Comparison of ENCODE assay signal across 26 cellular contexts in genomic region chr7:20238268-20238753, GRCh38. TPM values are rescaled to one million over a fixed set of nuclear protein-coding genes. Genes with fewer than 3 reads are reported as not detected.
DNase-seq lines count a peak whose midpoint lies in the region; ATAC-seq and TF ChIP-seq lines count a peak whose summit lies in the region.
"Had no signal": no experiment of that assay in that cellular context is flagged by ENCODE, and none has a peak within 500 bp of the region (broad histone marks: within the 10 kb centered on the region; RNA-seq: fewer than 3 reads in every experiment).

No MANE protein-coding gene starts in this region.

- intact Hi-C loops in naive thymus-derived CD4-positive, alpha-beta T cell (cut with micrococcal nuclease): no loop called here

- H3K27me3 ChIP-seq in naive thymus-derived CD4-positive, alpha-beta T cell (ENCODE audit: control insufficient read depth in 2 of 2, insufficient read depth in 2 of 2, low read length in 2 of 2): no peaks in the 10 kb centered on the region
- H3K27me3 ChIP-seq: SJSA1, uterus had no signal

- no peak overlapping the region for H3K9ac ChIP-seq in SK-N-MC (ENCODE audit: insufficient read length)

- CTCF ChIA-PET in naive thymus-derived CD4-positive, alpha-beta T cell (lab: Charles Lee): no interaction called here

- H3K27ac ChIP-seq in SK-N-MC: no peak overlapping the region
- H3K27ac ChIP-seq in naive thymus-derived CD4-positive, alpha-beta T cell (ENCODE audit: low read depth, low read length): no peak overlapping the region
- H3K27ac ChIP-seq: psoas muscle, SJSA1, uterus had no signal

- POLR2A ChIA-PET in naive thymus-derived CD4-positive, alpha-beta T cell (lab: Charles Lee): no interaction called here

- peak overlapping the region; percentile 27; the same call in 1 of the 2 replicates for H3K4me3 ChIP-seq in SK-N-MC
- no peak overlapping the region for H3K4me3 ChIP-seq in naive thymus-derived CD4-positive, alpha-beta T cell (ENCODE audit: low read length)
- H3K4me3 ChIP-seq: mucosa of descending colon, psoas muscle, SJSA1, uterus had no signal

- H3K4me1 ChIP-seq in naive thymus-derived CD4-positive, alpha-beta T cell (ENCODE audit: control insufficient read depth in 2 of 2, insufficient read depth in 2 of 2, low read length in 2 of 2): no peaks in the 10 kb centered on the region
- H3K4me1 ChIP-seq: psoas muscle, uterus had no signal

- no peaks in the 10 kb centered on the region for H3K9me3 ChIP-seq in SK-N-MC (ENCODE audit: low read depth, low read length)
- no peaks in the 10 kb centered on the region for H3K9me3 ChIP-seq in naive thymus-derived CD4-positive, alpha-beta T cell (ENCODE audit: control insufficient read depth in 2 of 3, low read length in 3 of 3)
- H3K9me3 ChIP-seq: mucosa of descending colon, psoas muscle, SJSA1, uterus had no signal

- peaks cover 4% of the 10 kb centered on the region for H3K9me3 Mint-ChIP-seq in stimulated activated naive CD8-positive, alpha-beta T cell treated with anti-CD3 and anti-CD28 coated beads, Interleukin-15, Interleukin-2, amounts not matched to agents 100 ng/mL and 50 ng/mL, for 24 hours
- no peaks in the 10 kb centered on the region for H3K9me3 Mint-ChIP-seq in memory B cell
- no peaks in the 10 kb centered on the region for H3K9me3 Mint-ChIP-seq in type B pancreatic cell
- peaks cover 0 to 6% (median 0%) of the 10 kb centered on the region in 11 donors for H3K9me3 Mint-ChIP-seq in naive thymus-derived CD4-positive, alpha-beta T cell
- H3K9me3 Mint-ChIP-seq: activated naive CD4-positive, alpha-beta T cell treated with anti-CD3 and anti-CD28 coated beads for 36 hours; endodermal cell had no signal

- TF ChIP-seq CTCF in type B pancreatic cell (conservative IDR thresholded peaks at IDR 0.05): no peak

- H3K4me3 Mint-ChIP-seq in stimulated activated naive CD8-positive, alpha-beta T cell treated with anti-CD3 and anti-CD28 coated beads, Interleukin-15, Interleukin-2, amounts not matched to agents 100 ng/mL and 50 ng/mL, for 24 hours: no peak overlapping the region
- H3K4me3 Mint-ChIP-seq in memory B cell: peak overlapping the region; percentile 85
- no peak overlapping the region for H3K4me3 Mint-ChIP-seq in type B pancreatic cell
- H3K4me3 Mint-ChIP-seq in naive thymus-derived CD4-positive, alpha-beta T cell: no peak overlapping the region
- H3K4me3 Mint-ChIP-seq: activated CD8-positive, alpha-beta memory T cell treated with anti-CD3 and anti-CD28 coated beads, Interleukin-2, amount 10 ng/mL, durations not matched to agents 7 days and 5 days; activated naive CD4-positive, alpha-beta T cell treated with anti-CD3 and anti-CD28 coated beads for 36 hours; activated T-cell treated with anti-CD3 and anti-CD28 coated beads, Interleukin-2, amount 50 U/mL, for 72 hours; endodermal cell had no signal

- H3K27ac Mint-ChIP-seq in stimulated activated naive CD8-positive, alpha-beta T cell treated with anti-CD3 and anti-CD28 coated beads, Interleukin-15, Interleukin-2, amounts not matched to agents 100 ng/mL and 50 ng/mL, for 24 hours: peak overlapping the region; percentile 24
- H3K27ac Mint-ChIP-seq in memory B cell (peak overlapping the region; percentile 94), type B pancreatic cell (peak overlapping the region; percentile 42)
- no peak overlapping the region for H3K27ac Mint-ChIP-seq in naive thymus-derived CD4-positive, alpha-beta T cell
- H3K27ac Mint-ChIP-seq: activated CD8-positive, alpha-beta memory T cell treated with anti-CD3 and anti-CD28 coated beads, Interleukin-2, amount 10 ng/mL, durations not matched to agents 7 days and 5 days; activated naive CD4-positive, alpha-beta T cell treated with anti-CD3 and anti-CD28 coated beads for 36 hours; activated T-cell treated with anti-CD3 and anti-CD28 coated beads, Interleukin-2, amount 50 U/mL, for 72 hours; endodermal cell had no signal

- no peak for ATAC-seq in stimulated activated naive CD8-positive, alpha-beta T cell treated with anti-CD3 and anti-CD28 coated beads, Interleukin-15, Interleukin-2, amounts not matched to agents 100 U/mL and 50 U/mL, for 24 hours
- ATAC-seq in memory B cell (ENCODE audit: low read depth): no peak
- no peak for ATAC-seq in esophagus mucosa
- no peak for ATAC-seq in GM18909 (IDR thresholded peaks at IDR 0.05; ENCODE audit: poor library complexity, unreplicated experiment)
- no peak for ATAC-seq in naive thymus-derived CD4-positive, alpha-beta T cell
- ATAC-seq: left ventricle myocardium superior, psoas muscle had no signal

- peaks cover 34% of the 10 kb centered on the region for H3K4me1 Mint-ChIP-seq in stimulated activated naive CD8-positive, alpha-beta T cell treated with anti-CD3 and anti-CD28 coated beads, Interleukin-15, Interleukin-2, amounts not matched to agents 100 ng/mL and 50 ng/mL, for 24 hours (ENCODE audit: low read depth)
- H3K4me1 Mint-ChIP-seq in memory B cell (peaks cover 34% of the 10 kb centered on the region), type B pancreatic cell (ENCODE audit: unreplicated experiment) (peaks cover 40% of the 10 kb centered on the region)
- H3K4me1 Mint-ChIP-seq in naive thymus-derived CD4-positive, alpha-beta T cell: peaks cover 0 to 2% (median 0%) of the 10 kb centered on the region in 7 donors

- H3K27me3 Mint-ChIP-seq in stimulated activated naive CD8-positive, alpha-beta T cell treated with anti-CD3 and anti-CD28 coated beads, Interleukin-15, Interleukin-2, amounts not matched to agents 100 ng/mL and 50 ng/mL, for 24 hours: peaks cover 11% of the 10 kb centered on the region
- H3K27me3 Mint-ChIP-seq in memory B cell: no peaks in the 10 kb centered on the region
- H3K27me3 Mint-ChIP-seq in type B pancreatic cell: no peaks in the 10 kb centered on the region
- peaks cover 0 to 6% (median 4%) of the 10 kb centered on the region in 5 donors for H3K27me3 Mint-ChIP-seq in naive thymus-derived CD4-positive, alpha-beta T cell

- no peaks in the 10 kb centered on the region for H3K36me3 ChIP-seq in SK-N-MC (ENCODE audit: insufficient read depth, low read length)
- H3K36me3 ChIP-seq in naive thymus-derived CD4-positive, alpha-beta T cell (ENCODE audit: control insufficient read depth in 2 of 3, insufficient read depth in 3 of 3, low read length in 3 of 3): no peaks in the 10 kb centered on the region
- H3K36me3 ChIP-seq: SJSA1, uterus had no signal

- H3K36me3 Mint-ChIP-seq in stimulated activated naive CD8-positive, alpha-beta T cell treated with anti-CD3 and anti-CD28 coated beads, Interleukin-15, Interleukin-2, amounts not matched to agents 100 ng/mL and 50 ng/mL, for 24 hours (ENCODE audit: low read depth): no peaks in the 10 kb centered on the region
- H3K36me3 Mint-ChIP-seq in memory B cell (no peaks in the 10 kb centered on the region), type B pancreatic cell (no peaks in the 10 kb centered on the region)
- no peaks in the 10 kb centered on the region for H3K36me3 Mint-ChIP-seq in naive thymus-derived CD4-positive, alpha-beta T cell
- H3K36me3 Mint-ChIP-seq: activated CD8-positive, alpha-beta memory T cell treated with anti-CD3 and anti-CD28 coated beads, Interleukin-2, amount 10 ng/mL, durations not matched to agents 7 days and 5 days had no signal

- DNase-seq in stimulated activated naive CD8-positive, alpha-beta T cell treated with anti-CD3 and anti-CD28 coated beads, Interleukin-15, Interleukin-2, amounts not matched to agents 100 U/mL and 50 U/mL, for 24 hours: no peak
- DNase-seq in SK-N-MC (ENCODE audit: low read depth, low spot score) (no peak), memory B cell (ENCODE audit: low spot score in 2 of 2) (no peak), type B pancreatic cell (ENCODE audit: extremely low spot score, unreplicated experiment) (no peak)
- DNase-seq in naive thymus-derived CD4-positive, alpha-beta T cell: no peak
- DNase-seq: activated CD4-positive, alpha-beta T cell treated with anti-CD3 and anti-CD28 coated beads for 4 hours; activated CD8-positive, alpha-beta memory T cell treated with anti-CD3 and anti-CD28 coated beads, Interleukin-2, amount 10 ng/mL, durations not matched to agents 7 days and 5 days; activated T-cell treated with anti-CD3 and anti-CD28 coated beads, Interleukin-2, amount 50 U/mL, for 72 hours; amygdala; COR-L47; cortex of kidney; DND-41; endodermal cell; hypothalamus; left ventricle myocardium superior; NCI-H187; NCI-H2171 treated with DMSO at 0.1 percent for 48 hours; NCI-H524; psoas muscle; uterus had no signal

RNA-seq across cellular contexts. Expression of gene MACC1, which starts 21.1 kb away (rescaled TPM):
- total RNA-seq in type B pancreatic cell (ENCODE audit: low replicate concordance) (14.8 and 27.8 TPM in 2 replicates), esophagus mucosa (22.3 TPM)
- under 1 TPM; 0.08 to 0.24 (median 0.15) TPM for total RNA-seq in naive thymus-derived CD4-positive, alpha-beta T cell
- under 1 TPM; 0.03 to 0.08 TPM for polyA plus RNA-seq in naive thymus-derived CD4-positive, alpha-beta T cell
- total RNA-seq: SJSA1 had no signal

Comparison
In these comparisons a context has a peak if more than half of its experiments do, and no peak if none do; other contexts are left out.
1. H3K27ac Mint-ChIP-seq: peak in stimulated activated naive CD8-positive, alpha-beta T cell treated with anti-CD3 and anti-CD28 coated beads, Interleukin-15, Interleukin-2, amounts not matched to agents 100 ng/mL and 50 ng/mL, for 24 hours (single experiment), memory B cell (single experiment) and type B pancreatic cell (single experiment); none in naive thymus-derived CD4-positive, alpha-beta T cell (0 of 9).
2. RNA of gene MACC1, which starts 21.1 kb away (total RNA-seq): 22.3 TPM in esophagus mucosa (single experiment) and 14.8 to 27.8 TPM in type B pancreatic cell; 0.08 to 0.24 TPM in naive thymus-derived CD4-positive, alpha-beta T cell; every median in the first group is over 10 times any median in the second.